In the genomic region with DNA sequence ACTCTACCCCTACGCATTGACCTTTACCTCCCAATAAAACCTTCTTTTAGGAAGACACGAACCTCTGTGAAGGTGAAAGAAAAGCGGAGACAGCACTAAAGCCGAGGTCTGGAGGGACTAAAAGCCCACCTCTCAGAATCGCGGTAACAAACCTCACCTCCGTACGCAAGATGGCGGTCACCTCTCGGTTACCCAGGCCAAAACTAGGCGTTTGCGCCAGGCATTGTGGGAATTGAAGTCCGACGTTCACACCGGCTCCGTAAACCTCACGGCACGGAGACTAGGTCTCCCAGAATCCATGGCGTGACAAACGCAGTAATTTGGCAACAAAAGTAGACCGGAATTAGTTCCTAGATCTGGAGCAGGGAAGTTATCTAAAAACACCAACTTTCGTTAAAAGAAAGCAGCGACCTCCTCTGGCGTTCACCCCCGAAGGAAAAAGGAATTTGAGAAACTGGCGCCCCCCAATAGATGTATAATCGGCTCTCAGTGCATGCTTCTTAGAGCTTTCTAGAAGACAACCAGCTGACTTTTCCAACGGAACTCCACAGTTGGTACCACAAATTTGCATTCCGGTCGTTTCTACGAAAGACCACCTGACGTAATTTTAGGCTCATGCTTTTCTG, we compare ENCODE assay signal across 1 cellular context.
TF ChIP-seq lines count a peak whose summit lies in the region.

TSS of gene N4BP2L2 (minus strand) at position 175 of the 626 bp plus-strand sequence. CDS start 1,768 bp downstream, outside the sequence.

TF ChIP-seq in liver, 16 proteins besides CTCF, POLR2A, EP300 and RAD21 (continued from another document):
- peak; percentile 59 for TF ChIP-seq REST (IDR thresholded peaks at IDR 0.05)
- TF ChIP-seq SP1 (IDR thresholded peaks at IDR 0.05): peak; percentile 74
- TF ChIP-seq TAF1 (conservative IDR thresholded peaks at IDR 0.05): peak; percentile 37
- TF ChIP-seq NR2F2 (IDR thresholded peaks at IDR 0.05): peak; percentile 53
- TF ChIP-seq, protein P1, sequence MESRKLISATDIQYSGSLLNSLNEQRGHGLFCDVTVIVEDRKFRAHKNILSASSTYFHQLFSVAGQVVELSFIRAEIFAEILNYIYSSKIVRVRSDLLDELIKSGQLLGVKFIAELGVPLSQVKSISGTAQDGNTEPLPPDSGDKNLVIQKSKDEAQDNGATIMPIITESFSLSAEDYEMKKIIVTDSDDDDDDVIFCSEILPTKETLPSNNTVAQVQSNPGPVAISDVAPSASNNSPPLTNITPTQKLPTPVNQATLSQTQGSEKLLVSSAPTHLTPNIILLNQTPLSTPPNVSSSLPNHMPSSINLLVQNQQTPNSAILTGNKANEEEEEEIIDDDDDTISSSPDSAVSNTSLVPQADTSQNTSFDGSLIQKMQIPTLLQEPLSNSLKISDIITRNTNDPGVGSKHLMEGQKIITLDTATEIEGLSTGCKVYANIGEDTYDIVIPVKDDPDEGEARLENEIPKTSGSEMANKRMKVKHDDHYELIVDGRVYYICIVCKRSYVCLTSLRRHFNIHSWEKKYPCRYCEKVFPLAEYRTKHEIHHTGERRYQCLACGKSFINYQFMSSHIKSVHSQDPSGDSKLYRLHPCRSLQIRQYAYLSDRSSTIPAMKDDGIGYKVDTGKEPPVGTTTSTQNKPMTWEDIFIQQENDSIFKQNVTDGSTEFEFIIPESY (IDR thresholded peaks at IDR 0.05): peak; percentile 89
- TF ChIP-seq GABPA (IDR thresholded peaks at IDR 0.05 in 1 of 2, conservative IDR thresholded peaks at IDR 0.05 in 1 of 2): peak; percentile 41 to 84
